In the genomic region with DNA sequence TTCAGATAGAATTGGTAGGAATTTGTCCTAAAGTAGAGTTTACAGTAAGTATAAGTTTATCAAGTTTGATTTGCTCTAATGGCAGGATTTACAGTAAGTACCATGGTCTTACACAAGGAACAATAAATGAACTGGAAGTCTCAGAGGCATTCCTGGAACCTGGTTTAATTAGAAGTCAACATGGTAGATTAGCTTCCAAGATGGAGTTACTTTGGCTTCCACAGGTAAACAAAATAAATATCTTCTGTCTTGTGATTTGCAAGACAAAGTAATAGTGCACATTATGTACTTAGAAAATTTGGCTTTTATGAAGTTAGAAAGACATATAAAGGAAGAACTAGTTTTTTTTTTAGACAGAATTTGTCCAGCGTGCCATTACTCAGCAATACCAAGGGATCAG, we compare ENCODE assay signal across 8 cellular contexts.
"Had no signal": no experiment of that assay in that cellular context is flagged by ENCODE, and none has a peak within 500 bp of the region (broad histone marks: within the 10 kb centered on the region; RNA-seq: fewer than 3 reads in every experiment).

No MANE protein-coding gene starts in this region.

- ATAC-seq: HepG2 had no signal

- H3K9ac ChIP-seq: KMS-11 had no signal

- H3K4me3 Mint-ChIP-seq: IgD-negative memory B cell had no signal

- FAIRE-seq: HepG2, HTR-8/SVneo had no signal

- H3K27me3 Mint-ChIP-seq: IgD-negative memory B cell had no signal

- H3K4me2 ChIP-seq: KMS-11 had no signal

- H3K27ac ChIP-seq: HL-60, KMS-11 had no signal

- H3K27ac Mint-ChIP-seq: IgD-negative memory B cell had no signal

- DNase-seq: IMR-90, KBM-7, KG1 had no signal

- H3K4me1 Mint-ChIP-seq: IgD-negative memory B cell had no signal
